1 cellular context compared by ENCODE assay signal in genomic region chr3:19931767-19932188, GRCh38.
TF ChIP-seq lines count a peak whose summit lies in the region.

No MANE protein-coding gene starts in this region.

TF ChIP-seq in K562, 482 proteins besides CTCF, POLR2A, EP300 and RAD21 (continued from another document and continues in another):
- TF ChIP-seq ZNF318 (IDR thresholded peaks at IDR 0.05; ENCODE audit: borderline replicate concordance in 1 of 2, low read depth in 1 of 2): 0 out of 4 replicates have a peak, but pooled peaks of 1 of the 2 experiments have one; percentile 10
- TF ChIP-seq ZNF239 (CRISPR knock-in tag; IDR thresholded peaks at IDR 0.05): no peak
- TF ChIP-seq HMGXB4 (CRISPR knock-in tag; IDR thresholded peaks at IDR 0.05): no peak
- TF ChIP-seq DDX20 (tag; IDR thresholded peaks at IDR 0.05; ENCODE audit: low read depth): no peak
- TF ChIP-seq THAP12 (CRISPR knock-in tag; IDR thresholded peaks at IDR 0.05): no peak
- TF ChIP-seq ZNF23 (CRISPR knock-in tag; IDR thresholded peaks at IDR 0.05): 0 out of 2 replicates have a peak, but pooled peaks have one; percentile 20
- no peak for TF ChIP-seq SREBF1 (IDR thresholded peaks at IDR 0.05; ENCODE audit: borderline replicate concordance, low read depth, low read length)
- TF ChIP-seq IRF2 (CRISPR knock-in tag; IDR thresholded peaks at IDR 0.05): no peak
- TF ChIP-seq ARID3A (IDR thresholded peaks at IDR 0.05; ENCODE audit: borderline replicate concordance, low read depth, low read length): no peak
- TF ChIP-seq YY1 (IDR thresholded peaks at IDR 0.05; ENCODE audit: borderline replicate concordance in 1 of 3, control insufficient read depth in 1 of 3, extremely low read depth in 1 of 3, insufficient read depth in 3 of 3, insufficient read length in 1 of 3, insufficient replicate concordance in 2 of 3, low read depth in 1 of 3, low read length in 2 of 3): no peak
- no peak for TF ChIP-seq GABPA (tag; conservative IDR thresholded peaks at IDR 0.05; ENCODE audit: low read depth)
- TF ChIP-seq TCF15 (CRISPR knock-in tag; IDR thresholded peaks at IDR 0.05): no peak
- TF ChIP-seq XRCC3 (IDR thresholded peaks at IDR 0.05): no peak
- no peak for TF ChIP-seq RB1 (IDR thresholded peaks at IDR 0.05; ENCODE audit: low read depth)
- no peak for TF ChIP-seq E2F1 (CRISPR knock-in tag; IDR thresholded peaks at IDR 0.05)
- TF ChIP-seq USF1 (CRISPR knock-in tag; IDR thresholded peaks at IDR 0.05): no peak
- TF ChIP-seq ASH1L (IDR thresholded peaks at IDR 0.05; ENCODE audit: borderline replicate concordance, low read depth, partially characterized antibody): no peak
- no peak for TF ChIP-seq SETDB1 (IDR thresholded peaks at IDR 0.05; ENCODE audit: low read length)
- TF ChIP-seq STAT6 (CRISPR knock-in tag; IDR thresholded peaks at IDR 0.05): no peak
- no peak for TF ChIP-seq ZNF24 (IDR thresholded peaks at IDR 0.05)
- no peak for TF ChIP-seq ZHX1 (conservative IDR thresholded peaks at IDR 0.05; ENCODE audit: low read length)
- no peak for TF ChIP-seq DNMT1 (IDR thresholded peaks at IDR 0.05)
- no peak for TF ChIP-seq ZNF75A (CRISPR knock-in tag; IDR thresholded peaks at IDR 0.05)
- TF ChIP-seq FOSL1 (tag; conservative IDR thresholded peaks at IDR 0.05): peak; percentile 91
- TF ChIP-seq TAF15 (IDR thresholded peaks at IDR 0.05; ENCODE audit: low read depth, low read length): no peak
- TF ChIP-seq HMG20A (CRISPR knock-in tag; conservative IDR thresholded peaks at IDR 0.05): no peak
- no peak for TF ChIP-seq YBX1 (IDR thresholded peaks at IDR 0.05)
- TF ChIP-seq JUN (IDR thresholded peaks at IDR 0.05; ENCODE audit: borderline replicate concordance, low read depth, low read length): 0 out of 2 replicates have a peak, but pooled peaks have one; percentile 34
- TF ChIP-seq JUN (CRISPR knock-in tag; IDR thresholded peaks at IDR 0.05; ENCODE audit: borderline replicate concordance): no peak
- TF ChIP-seq ZNF280A (IDR thresholded peaks at IDR 0.05; ENCODE audit: low read depth, partially characterized antibody): no peak
- peak; percentile 84; the same call in 1 of the 2 replicates for TF ChIP-seq BACH1 (tag; IDR thresholded peaks at IDR 0.05)
